1 cellular context compared by ENCODE assay signal in the genomic region with DNA sequence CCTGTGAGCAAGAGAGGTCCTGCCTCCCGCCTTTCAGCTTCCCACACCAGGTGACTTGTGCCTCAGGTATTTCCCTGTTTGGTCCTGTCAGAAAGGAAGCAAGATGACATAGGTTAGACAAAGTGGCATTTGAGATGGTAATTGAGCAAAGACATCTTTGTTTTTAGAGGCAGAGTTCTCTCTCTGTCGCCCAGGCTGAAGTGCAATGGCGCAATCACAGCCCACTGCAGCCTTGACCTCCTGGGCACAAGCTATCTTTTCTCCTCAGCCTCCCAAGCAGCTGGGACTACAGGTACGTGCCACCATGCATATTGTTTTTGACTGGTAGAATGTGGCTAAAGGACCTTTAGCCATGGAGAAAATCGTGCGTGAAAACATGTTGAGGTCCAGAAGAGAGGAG.
TF ChIP-seq lines count a peak whose summit lies in the region.

No MANE protein-coding gene starts in this region.

TF ChIP-seq in GM23338, 12 proteins besides CTCF, POLR2A, EP300 and RAD21 (continued from another document):
- TF ChIP-seq, protein P1, sequence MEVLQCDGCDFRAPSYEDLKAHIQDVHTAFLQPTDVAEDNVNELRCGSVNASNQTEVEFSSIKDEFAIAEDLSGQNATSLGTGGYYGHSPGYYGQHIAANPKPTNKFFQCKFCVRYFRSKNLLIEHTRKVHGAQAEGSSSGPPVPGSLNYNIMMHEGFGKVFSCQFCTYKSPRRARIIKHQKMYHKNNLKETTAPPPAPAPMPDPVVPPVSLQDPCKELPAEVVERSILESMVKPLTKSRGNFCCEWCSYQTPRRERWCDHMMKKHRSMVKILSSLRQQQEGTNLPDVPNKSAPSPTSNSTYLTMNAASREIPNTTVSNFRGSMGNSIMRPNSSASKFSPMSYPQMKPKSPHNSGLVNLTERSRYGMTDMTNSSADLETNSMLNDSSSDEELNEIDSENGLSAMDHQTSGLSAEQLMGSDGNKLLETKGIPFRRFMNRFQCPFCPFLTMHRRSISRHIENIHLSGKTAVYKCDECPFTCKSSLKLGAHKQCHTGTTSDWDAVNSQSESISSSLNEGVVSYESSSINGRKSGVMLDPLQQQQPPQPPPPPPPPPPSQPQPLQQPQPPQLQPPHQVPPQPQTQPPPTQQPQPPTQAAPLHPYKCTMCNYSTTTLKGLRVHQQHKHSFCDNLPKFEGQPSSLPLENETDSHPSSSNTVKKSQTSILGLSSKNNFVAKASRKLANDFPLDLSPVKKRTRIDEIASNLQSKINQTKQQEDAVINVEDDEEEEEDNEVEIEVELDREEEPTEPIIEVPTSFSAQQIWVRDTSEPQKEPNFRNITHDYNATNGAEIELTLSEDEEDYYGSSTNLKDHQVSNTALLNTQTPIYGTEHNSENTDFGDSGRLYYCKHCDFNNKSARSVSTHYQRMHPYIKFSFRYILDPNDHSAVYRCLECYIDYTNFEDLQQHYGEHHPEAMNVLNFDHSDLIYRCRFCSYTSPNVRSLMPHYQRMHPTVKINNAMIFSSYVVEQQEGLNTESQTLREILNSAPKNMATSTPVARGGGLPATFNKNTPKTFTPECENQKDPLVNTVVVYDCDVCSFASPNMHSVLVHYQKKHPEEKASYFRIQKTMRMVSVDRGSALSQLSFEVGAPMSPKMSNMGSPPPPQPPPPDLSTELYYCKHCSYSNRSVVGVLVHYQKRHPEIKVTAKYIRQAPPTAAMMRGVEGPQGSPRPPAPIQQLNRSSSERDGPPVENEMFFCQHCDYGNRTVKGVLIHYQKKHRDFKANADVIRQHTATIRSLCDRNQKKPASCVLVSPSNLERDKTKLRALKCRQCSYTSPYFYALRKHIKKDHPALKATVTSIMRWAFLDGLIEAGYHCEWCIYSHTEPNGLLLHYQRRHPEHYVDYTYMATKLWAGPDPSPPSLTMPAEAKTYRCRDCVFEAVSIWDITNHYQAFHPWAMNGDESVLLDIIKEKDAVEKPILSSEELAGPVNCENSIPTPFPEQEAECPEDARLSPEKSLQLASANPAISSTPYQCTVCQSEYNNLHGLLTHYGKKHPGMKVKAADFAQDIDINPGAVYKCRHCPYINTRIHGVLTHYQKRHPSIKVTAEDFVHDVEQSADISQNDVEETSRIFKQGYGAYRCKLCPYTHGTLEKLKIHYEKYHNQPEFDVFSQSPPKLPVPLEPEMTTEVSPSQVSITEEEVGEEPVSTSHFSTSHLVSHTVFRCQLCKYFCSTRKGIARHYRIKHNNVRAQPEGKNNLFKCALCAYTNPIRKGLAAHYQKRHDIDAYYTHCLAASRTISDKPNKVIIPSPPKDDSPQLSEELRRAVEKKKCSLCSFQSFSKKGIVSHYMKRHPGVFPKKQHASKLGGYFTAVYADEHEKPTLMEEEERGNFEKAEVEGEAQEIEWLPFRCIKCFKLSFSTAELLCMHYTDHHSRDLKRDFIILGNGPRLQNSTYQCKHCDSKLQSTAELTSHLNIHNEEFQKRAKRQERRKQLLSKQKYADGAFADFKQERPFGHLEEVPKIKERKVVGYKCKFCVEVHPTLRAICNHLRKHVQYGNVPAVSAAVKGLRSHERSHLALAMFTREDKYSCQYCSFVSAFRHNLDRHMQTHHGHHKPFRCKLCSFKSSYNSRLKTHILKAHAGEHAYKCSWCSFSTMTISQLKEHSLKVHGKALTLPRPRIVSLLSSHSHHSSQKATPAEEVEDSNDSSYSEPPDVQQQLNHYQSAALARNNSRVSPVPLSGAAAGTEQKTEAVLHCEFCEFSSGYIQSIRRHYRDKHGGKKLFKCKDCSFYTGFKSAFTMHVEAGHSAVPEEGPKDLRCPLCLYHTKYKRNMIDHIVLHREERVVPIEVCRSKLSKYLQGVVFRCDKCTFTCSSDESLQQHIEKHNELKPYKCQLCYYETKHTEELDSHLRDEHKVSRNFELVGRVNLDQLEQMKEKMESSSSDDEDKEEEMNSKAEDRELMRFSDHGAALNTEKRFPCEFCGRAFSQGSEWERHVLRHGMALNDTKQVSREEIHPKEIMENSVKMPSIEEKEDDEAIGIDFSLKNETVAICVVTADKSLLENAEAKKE (CRISPR knock-in tag; IDR thresholded peaks at IDR 0.05) = no peak
